ENCODE assay signal across 19 cellular contexts in genomic region chr12:88291498-88292131, GRCh38.
A peak's percentile ranks its signal among the peaks of the same experiment; 100 is the strongest.
DNase-seq lines count a peak whose midpoint lies in the region; FAIRE-seq and TF ChIP-seq lines count a peak whose summit lies in the region.
"Had no signal": no experiment of that assay in that cellular context is flagged by ENCODE, and none has a peak within 500 bp of the region (broad histone marks: within the 10 kb centered on the region; RNA-seq: fewer than 3 reads in every experiment).

No MANE protein-coding gene starts in this region.

- H3K4me2 ChIP-seq in keratinocyte (ENCODE audit: control insufficient read depth, extremely low read depth, insufficient read depth, low read depth, low read length), result no peak overlapping the region

- peak; percentile 72 for FAIRE-seq in RCC 7860 (lab: Jason Lieb, UNC)
- FAIRE-seq in keratinocyte (lab: Jason Lieb, UNC), result peak; percentile 43
- FAIRE-seq: K562 had no signal

- no peaks in the 10 kb centered on the region for H4K20me1 ChIP-seq in keratinocyte (ENCODE audit: control insufficient read depth, extremely low read depth, insufficient read depth, low read length)

- no peak overlapping the region for H3K9ac ChIP-seq in keratinocyte (ENCODE audit: control insufficient read depth, extremely low read depth, insufficient read depth, low read length)

- H3K27ac ChIP-seq in ACC112 (ENCODE audit: low read depth, low read length), result peak overlapping the region; percentile 8; the same call in 1 of the 2 replicates
- H3K27ac ChIP-seq in keratinocyte (ENCODE audit: control insufficient read depth, insufficient read depth, low read length), result no peak overlapping the region
- H3K27ac ChIP-seq in CD8-positive, alpha-beta memory T cell (ENCODE audit: low read depth, low read length), result no peak overlapping the region
- H3K27ac ChIP-seq: HL-60 had no signal

- H3K9me3 ChIP-seq in keratinocyte (ENCODE audit: control insufficient read depth, low read depth, low read length), result no peaks in the 10 kb centered on the region
- H3K9me3 ChIP-seq in CD8-positive, alpha-beta memory T cell (ENCODE audit: low read length), result no peaks in the 10 kb centered on the region

- DNase-seq in RCC 7860 (ENCODE audit: low spot score) (no peak), choroid plexus epithelial cell (ENCODE audit: low read depth) (peak; percentile 35), keratinocyte (ENCODE audit: low read depth, low spot score) (no peak), NOMO-1 treated with DMSO at 0.1 percent for 48 hours (lab: John Stamatoyannopoulos, UW; ENCODE audit: unreplicated experiment) (no peak)
- DNase-seq in CD8-positive, alpha-beta memory T cell, result no peak
- DNase-seq in NK-92 treated with Interleukin-12 subunit alpha and Interleukin-12 subunit beta, amount 100 ng/mL, for 24 hours (lab: John Stamatoyannopoulos, UW), result no peak
- DNase-seq in activated naive CD8-positive, alpha-beta T cell treated with anti-CD3 and anti-CD28 coated beads for 36 hours, result no peak
- DNase-seq: AML-193; Calu3; CD4-positive, CD25-positive, alpha-beta regulatory T cell; DMS79 treated with DMSO at 0.1 percent for 48 hours; GDM1; NCI-H1092 treated with DMSO at 0.1 percent for 48 hours; NCI-H1694 treated with DMSO at 0.1 percent for 48 hours; NCI-H69; SIG-M5 had no signal

- H3K9me1 ChIP-seq in keratinocyte (ENCODE audit: control insufficient read depth, extremely low read depth, insufficient read depth, low read length), result no peaks in the 10 kb centered on the region

- H3K4me1 ChIP-seq in ACC112 (ENCODE audit: control insufficient read depth, insufficient read depth, low read length, unreplicated experiment), result peaks cover 13% of the 10 kb centered on the region
- no peaks in the 10 kb centered on the region for H3K4me1 ChIP-seq in keratinocyte (ENCODE audit: control insufficient read depth, extremely low read depth, insufficient read depth, low read length)
- H3K4me1 ChIP-seq in CD8-positive, alpha-beta memory T cell (ENCODE audit: insufficient read depth, low read length), result no peaks in the 10 kb centered on the region

- no peak overlapping the region for H3K4me3 Mint-ChIP-seq in CD8-positive, alpha-beta memory T cell
- H3K4me3 Mint-ChIP-seq in activated naive CD8-positive, alpha-beta T cell treated with anti-CD3 and anti-CD28 coated beads for 36 hours, result no peak overlapping the region
- H3K4me3 Mint-ChIP-seq: CD4-positive, CD25-positive, alpha-beta regulatory T cell had no signal

- no peaks in the 10 kb centered on the region for H3K36me3 Mint-ChIP-seq in CD8-positive, alpha-beta memory T cell
- H3K36me3 Mint-ChIP-seq in activated naive CD8-positive, alpha-beta T cell treated with anti-CD3 and anti-CD28 coated beads for 36 hours, result no peaks in the 10 kb centered on the region
- H3K36me3 Mint-ChIP-seq: CD4-positive, CD25-positive, alpha-beta regulatory T cell had no signal

- no peak overlapping the region for H3K27ac Mint-ChIP-seq in CD8-positive, alpha-beta memory T cell
- H3K27ac Mint-ChIP-seq in activated naive CD8-positive, alpha-beta T cell treated with anti-CD3 and anti-CD28 coated beads for 36 hours, result no peak overlapping the region
- H3K27ac Mint-ChIP-seq: CD4-positive, CD25-positive, alpha-beta regulatory T cell had no signal

- H3K4me3 ChIP-seq in ACC112 (ENCODE audit: low read depth, low read length) (no peak overlapping the region), choroid plexus epithelial cell (ENCODE audit: low read depth, low read length) (no peak overlapping the region), keratinocyte (ENCODE audit: control insufficient read depth in 2 of 3, extremely low read depth in 1 of 3, insufficient read depth in 2 of 3, low read depth in 1 of 3, low read length in 3 of 3) (no peak overlapping the region)
- no peak overlapping the region for H3K4me3 ChIP-seq in CD8-positive, alpha-beta memory T cell (ENCODE audit: low read length)
- H3K4me3 ChIP-seq: K562 had no signal

- dilution Hi-C loops in keratinocyte (cut with MboI; ENCODE audit: extremely low pct_ligation_motif_present, low sequenced_read_pairs), result no loop called here

- no peaks in the 10 kb centered on the region for H3K27me3 Mint-ChIP-seq in CD8-positive, alpha-beta memory T cell
- no peaks in the 10 kb centered on the region for H3K27me3 Mint-ChIP-seq in activated naive CD8-positive, alpha-beta T cell treated with anti-CD3 and anti-CD28 coated beads for 36 hours
- H3K27me3 Mint-ChIP-seq: CD4-positive, CD25-positive, alpha-beta regulatory T cell had no signal

- TF ChIP-seq CTCF in choroid plexus epithelial cell (conservative IDR thresholded peaks at IDR 0.05; ENCODE audit: low read depth, low read length) (no peak), keratinocyte (optimal IDR thresholded peaks at IDR 0.05 in 1 of 3, IDR thresholded peaks at IDR 0.05 in 1 of 3, conservative IDR thresholded peaks at IDR 0.05 in 1 of 3; ENCODE audit: extremely low read depth in 1 of 3, insufficient read depth in 2 of 3, low read length in 3 of 3) (no peak)

- no peaks in the 10 kb centered on the region for H3K27me3 ChIP-seq in ACC112 (ENCODE audit: insufficient read depth, low read length)
- no peaks in the 10 kb centered on the region for H3K27me3 ChIP-seq in keratinocyte (ENCODE audit: control insufficient read depth, extremely low read depth, insufficient read depth, low read length)
- H3K27me3 ChIP-seq in CD8-positive, alpha-beta memory T cell (ENCODE audit: insufficient read depth, low read length, poor library complexity, severe bottlenecking), result no peaks in the 10 kb centered on the region

- CTCF ChIA-PET in CD8-positive, alpha-beta memory T cell (lab: Charles Lee), result no interaction called here

- H3K79me2 ChIP-seq in ACC112 (ENCODE audit: control insufficient read depth, insufficient read depth, low read length, unreplicated experiment) (no peaks in the 10 kb centered on the region), keratinocyte (ENCODE audit: control insufficient read depth, insufficient read depth, low read length) (no peaks in the 10 kb centered on the region)

- H3K36me3 ChIP-seq in ACC112 (ENCODE audit: insufficient read depth, low read length), result no peaks in the 10 kb centered on the region
- no peaks in the 10 kb centered on the region for H3K36me3 ChIP-seq in keratinocyte (ENCODE audit: control insufficient read depth in 2 of 2, extremely low read depth in 1 of 2, insufficient read depth in 2 of 2, low read length in 2 of 2)
- no peaks in the 10 kb centered on the region for H3K36me3 ChIP-seq in CD8-positive, alpha-beta memory T cell (ENCODE audit: insufficient read depth, low read length)

- H2AFZ ChIP-seq in ACC112 (ENCODE audit: low read length, unreplicated experiment), result peak overlapping the region; percentile 37
- H2AFZ ChIP-seq in keratinocyte (ENCODE audit: control insufficient read depth, low read length), result no peak overlapping the region

- H3K9me3 Mint-ChIP-seq in CD8-positive, alpha-beta memory T cell, result peaks cover 0 to 2% (median 0%) of the 10 kb centered on the region in 5 donors
- H3K9me3 Mint-ChIP-seq in activated naive CD8-positive, alpha-beta T cell treated with anti-CD3 and anti-CD28 coated beads for 36 hours, result no peaks in the 10 kb centered on the region

- POLR2A ChIA-PET in CD8-positive, alpha-beta memory T cell (lab: Charles Lee), result no interaction called here

- no peaks in the 10 kb centered on the region for H3K4me1 Mint-ChIP-seq in CD8-positive, alpha-beta memory T cell
- no peaks in the 10 kb centered on the region for H3K4me1 Mint-ChIP-seq in activated naive CD8-positive, alpha-beta T cell treated with anti-CD3 and anti-CD28 coated beads for 36 hours
- H3K4me1 Mint-ChIP-seq: CD4-positive, CD25-positive, alpha-beta regulatory T cell had no signal
